ENCODE assay signal across 12 cellular contexts in genomic region chr2:188787002-188787660, GRCh38.
DNase-seq lines count a peak whose midpoint lies in the region; ATAC-seq and TF ChIP-seq lines count a peak whose summit lies in the region.
"Had no signal": no experiment of that assay in that cellular context is flagged by ENCODE, and none has a peak within 500 bp of the region (broad histone marks: within the 10 kb centered on the region; RNA-seq: fewer than 3 reads in every experiment).

No MANE protein-coding gene starts in this region.

- H3K36me3 ChIP-seq in HUES6 (ENCODE audit: control insufficient read depth, insufficient read depth, low read length) (no peaks in the 10 kb centered on the region), lower lobe of right lung (no peaks in the 10 kb centered on the region), thyroid gland (no peaks in the 10 kb centered on the region)

- H3K9me3 Mint-ChIP-seq in activated naive CD8-positive, alpha-beta T cell treated with anti-CD3 and anti-CD28 coated beads, Interleukin-2, amount 50 U/mL, for 24 hours: peaks cover 7% of the 10 kb centered on the region
- H3K9me3 Mint-ChIP-seq: activated naive CD4-positive, alpha-beta T cell treated with anti-CD3 and anti-CD28 coated beads, Interleukin-2, amount 10 ng/mL, durations not matched to agents 7 days and 5 days had no signal

- no peaks in the 10 kb centered on the region; the same call in 1 of the 2 replicates for H3K4me1 ChIP-seq in HUES6 (ENCODE audit: control insufficient read depth, insufficient read depth, low read length)
- no peaks in the 10 kb centered on the region for H3K4me1 ChIP-seq in lower lobe of right lung
- peaks cover 11 to 31% of the 10 kb centered on the region in 2 donors for H3K4me1 ChIP-seq in thyroid gland

- no peak overlapping the region for H3K9ac ChIP-seq in HUES6 (ENCODE audit: low read length)

- 0 out of 2 replicates have a peak overlapping the region, but pooled peaks have one; percentile 57 for H3K27ac ChIP-seq in HUES6 (ENCODE audit: low read depth, low read length)
- peak overlapping the region; percentile 39 for H3K27ac ChIP-seq in lower lobe of right lung
- peak overlapping the region; percentile 70 to 89 (median 83) for H3K27ac ChIP-seq in thyroid gland

- peak; percentile 23 to 79 for ATAC-seq in lower lobe of right lung
- no peak for ATAC-seq in GM21825 (IDR thresholded peaks at IDR 0.05; ENCODE audit: unreplicated experiment)
- no peak for ATAC-seq in activated naive CD8-positive, alpha-beta T cell treated with anti-CD3 and anti-CD28 coated beads, Interleukin-2, amount 50 U/mL, for 24 hours

- no peaks in the 10 kb centered on the region for H3K36me3 Mint-ChIP-seq in activated naive CD8-positive, alpha-beta T cell treated with anti-CD3 and anti-CD28 coated beads, Interleukin-2, amount 50 U/mL, for 24 hours (ENCODE audit: low read depth)
- H3K36me3 Mint-ChIP-seq: activated naive CD4-positive, alpha-beta T cell treated with anti-CD3 and anti-CD28 coated beads, Interleukin-2, amount 10 ng/mL, durations not matched to agents 7 days and 5 days had no signal

- H3K4me1 Mint-ChIP-seq in activated naive CD8-positive, alpha-beta T cell treated with anti-CD3 and anti-CD28 coated beads, Interleukin-2, amount 50 U/mL, for 24 hours: no peaks in the 10 kb centered on the region
- H3K4me1 Mint-ChIP-seq: activated naive CD4-positive, alpha-beta T cell treated with anti-CD3 and anti-CD28 coated beads, Interleukin-2, amount 10 ng/mL, durations not matched to agents 7 days and 5 days had no signal

- no peaks in the 10 kb centered on the region for H3K27me3 ChIP-seq in HUES6 (ENCODE audit: control insufficient read depth, insufficient read depth, low read length)
- H3K27me3 ChIP-seq in lower lobe of right lung (ENCODE audit: low read depth): no peaks in the 10 kb centered on the region
- H3K27me3 ChIP-seq in thyroid gland: no peaks in the 10 kb centered on the region
- H3K27me3 ChIP-seq: testis had no signal

- TF ChIP-seq POLR2A in thyroid gland (IDR thresholded peaks at IDR 0.05): peak in 1 of 2 donors; percentile 83

- 22 to 23% methylated on average over 6 of the region's 6 CpGs for WGBS in thyroid gland, 2 donors

- H3K9me3 ChIP-seq in HUES6 (ENCODE audit: control insufficient read depth, insufficient read depth, low read depth, low read length) (no peaks in the 10 kb centered on the region), lower lobe of right lung (no peaks in the 10 kb centered on the region), thyroid gland (no peaks in the 10 kb centered on the region)
- H3K9me3 ChIP-seq: testis had no signal

- H3K4me3 ChIP-seq in HUES6 (ENCODE audit: low read depth, low read length) (no peak overlapping the region), choroid plexus epithelial cell (ENCODE audit: low read depth, low read length) (no peak overlapping the region), lower lobe of right lung (no peak overlapping the region), thyroid gland (replicated peaks in 1 of 3) (no peak overlapping the region)
- H3K4me3 ChIP-seq: testis had no signal

- H3K27me3 Mint-ChIP-seq in activated naive CD8-positive, alpha-beta T cell treated with anti-CD3 and anti-CD28 coated beads, Interleukin-2, amount 50 U/mL, for 24 hours: no peaks in the 10 kb centered on the region
- H3K27me3 Mint-ChIP-seq: activated naive CD4-positive, alpha-beta T cell treated with anti-CD3 and anti-CD28 coated beads, Interleukin-2, amount 10 ng/mL, durations not matched to agents 7 days and 5 days had no signal

- intact Hi-C loops in lower lobe of right lung (cut with DNase I): no loop called here
- intact Hi-C loops in thyroid gland (cut with DNase I): no loop called here

- H3K4me3 Mint-ChIP-seq in activated naive CD8-positive, alpha-beta T cell treated with anti-CD3 and anti-CD28 coated beads, Interleukin-2, amount 50 U/mL, for 24 hours: no peak overlapping the region
- H3K4me3 Mint-ChIP-seq: activated naive CD4-positive, alpha-beta T cell treated with anti-CD3 and anti-CD28 coated beads, Interleukin-2, amount 10 ng/mL, durations not matched to agents 7 days and 5 days had no signal

- H3K27ac Mint-ChIP-seq in activated naive CD8-positive, alpha-beta T cell treated with anti-CD3 and anti-CD28 coated beads, Interleukin-2, amount 50 U/mL, for 24 hours: no peak overlapping the region
- H3K27ac Mint-ChIP-seq: activated naive CD4-positive, alpha-beta T cell treated with anti-CD3 and anti-CD28 coated beads, Interleukin-2, amount 10 ng/mL, durations not matched to agents 7 days and 5 days had no signal

- TF ChIP-seq CTCF in choroid plexus epithelial cell (conservative IDR thresholded peaks at IDR 0.05; ENCODE audit: low read depth, low read length): no peak
- TF ChIP-seq CTCF in lower lobe of right lung (IDR thresholded peaks at IDR 0.05): no peak
- no peak for TF ChIP-seq CTCF in thyroid gland (IDR thresholded peaks at IDR 0.05)

- DNase-seq in choroid plexus epithelial cell (ENCODE audit: low read depth) (peak; percentile 95), lower lobe of right lung (no peak), thyroid gland (no peak), NCI-H345 (lab: John Stamatoyannopoulos, UW) (no peak), NCI-H1417 treated with DMSO at 0.1 percent for 48 hours (lab: John Stamatoyannopoulos, UW) (no peak)
- DNase-seq in activated naive CD8-positive, alpha-beta T cell treated with anti-CD3 and anti-CD28 coated beads, Interleukin-2, amount 50 U/mL, for 24 hours: no peak
- DNase-seq: activated naive CD4-positive, alpha-beta T cell treated with anti-CD3 and anti-CD28 coated beads, Interleukin-2, amount 10 ng/mL, durations not matched to agents 7 days and 5 days; NCI-H2171 treated with DMSO at 0.1 percent for 48 hours; stimulated activated CD4-positive, alpha-beta T cell treated with anti-CD3 and anti-CD28 coated beads, Interleukin-15, amount 100 ng/mL, for 24 hours; testis had no signal

Comparison
In these comparisons a context has a peak if more than half of its experiments do, and no peak if none do; other contexts are left out.
1. ATAC-seq: peak in lower lobe of right lung (2 of 2); none in GM21825 (single experiment) and activated naive CD8-positive, alpha-beta T cell treated with anti-CD3 and anti-CD28 coated beads, Interleukin-2, amount 50 U/mL, for 24 hours (single experiment).
2. Peak in every context shown above with its lines, with median percentiles within 50 percentile points of each other: H3K27ac ChIP-seq.